ENCODE assay signal across 25 cellular contexts in genomic region chr7:4110438-4110837, GRCh38.
"Had no signal": no experiment of that assay in that cellular context is flagged by ENCODE, and none has a peak within 500 bp of the region (broad histone marks: within the 10 kb centered on the region; RNA-seq: fewer than 3 reads in every experiment).

No MANE protein-coding gene starts in this region.

- H3K4me3 ChIP-seq: left lung, lower lobe of right lung, prostate gland, skin epidermis, testis, thyroid gland, transverse colon, upper lobe of right lung, uterus had no signal

- H3K27ac ChIP-seq: left lung, lower lobe of right lung, parathyroid adenoma, prostate gland, skin epidermis, testis, thyroid gland, transverse colon, upper lobe of right lung, uterus had no signal

- H3K4me1 ChIP-seq: left lung, lower lobe of right lung, parathyroid adenoma, prostate gland, testis, thyroid gland, transverse colon, upper lobe of right lung, uterus had no signal

- H3K36me3 ChIP-seq: left lung, lower lobe of right lung, prostate gland, thyroid gland, transverse colon, upper lobe of right lung, uterus had no signal

- H2AFZ ChIP-seq: parathyroid adenoma had no signal

- H3K9me3 ChIP-seq: lower lobe of right lung, prostate gland, testis, thyroid gland, transverse colon, upper lobe of right lung, uterus had no signal

- ATAC-seq: left colon; left lung; lower lobe of right lung; naive thymus-derived CD8-positive, alpha-beta T cell; stimulated activated memory B cell treated with anti-CD40 and anti-IgM and Interleukin-4, amounts not matched to agents 10 μg/mL and 1 μg/mL and 100 μg/mL, for 72 hours; stimulated activated naive CD8-positive, alpha-beta T cell treated with anti-CD3 and anti-CD28 coated beads, Interleukin-15, amount 100 ng/mL, for 72 hours; upper lobe of right lung had no signal

- H3K79me2 ChIP-seq: parathyroid adenoma had no signal

- H3K27me3 ChIP-seq: left lung, testis, thyroid gland, transverse colon, upper lobe of right lung, uterus had no signal

- DNase-seq: immature natural killer cell; kidney; left colon; left lung; lower lobe of right lung; mammary epithelial cell; mesenchymal stem cell; naive thymus-derived CD8-positive, alpha-beta T cell; retina; right cardiac atrium; stimulated activated CD4-positive, alpha-beta T cell treated with anti-CD3 and anti-CD28 coated beads, Interleukin-1b, Interleukin-23, amount 100 ng/mL, for 48 hours; stimulated activated CD4-positive, alpha-beta T cell treated with anti-CD3 and anti-CD28 coated beads, Interleukin-2, amount 100 ng/mL, for 48 hours; stimulated activated CD4-positive, alpha-beta T cell treated with anti-CD3 and anti-CD28 coated beads, Interleukin-4, amount 100 ng/mL, for 4 hours; stimulated activated CD8-positive, alpha-beta memory T cell treated with anti-CD3 and anti-CD28 coated beads, Interleukin-4, amount 100 ng/mL, for 48 hours; stimulated activated naive CD4-positive, alpha-beta T cell treated with Interleukin-2 at 50 U/mL for 16 hours; stimulated activated naive CD8-positive, alpha-beta T cell treated with anti-CD3 and anti-CD28 coated beads, Interleukin-15, amount 100 ng/mL, for 72 hours; testis; thyroid gland; transverse colon; upper lobe of right lung; uterus had no signal
